1 cellular context compared by ENCODE assay signal in genomic region chr2:79026061-79026460, GRCh38.
TF ChIP-seq lines count a peak whose summit lies in the region.

No MANE protein-coding gene starts in this region.

TF ChIP-seq in HepG2, 621 proteins besides CTCF, POLR2A, EP300 and RAD21:
- TF ChIP-seq MAF1 (CRISPR knock-in tag; IDR thresholded peaks at IDR 0.05; ENCODE audit: borderline replicate concordance) = no peak
- TF ChIP-seq CENPBD1 (CRISPR knock-in tag; IDR thresholded peaks at IDR 0.05; ENCODE audit: borderline replicate concordance, low read depth) = no peak
- peak; percentile 72 for TF ChIP-seq CREB1 (IDR thresholded peaks at IDR 0.05)
- TF ChIP-seq CREB1 (CRISPR knock-in tag; IDR thresholded peaks at IDR 0.05) = no peak
- TF ChIP-seq RNF2 (conservative IDR thresholded peaks at IDR 0.05; ENCODE audit: low read depth) = no peak
